In genomic region chr16:24700549-24701392, GRCh38 we compare ENCODE assay signal across 9 cellular contexts. TPM values are rescaled to one million over a fixed set of nuclear protein-coding genes. Genes with fewer than 3 reads are reported as not detected.
DNase-seq lines count a peak whose midpoint lies in the region; ATAC-seq, FAIRE-seq and TF ChIP-seq lines count a peak whose summit lies in the region.
"Had no signal": no experiment of that assay in that cellular context is flagged by ENCODE, and none has a peak within 500 bp of the region (broad histone marks: within the 10 kb centered on the region; RNA-seq: fewer than 3 reads in every experiment).

No MANE protein-coding gene starts in this region.

- H3K4me1 Mint-ChIP-seq in CD4-positive, alpha-beta T cell (ENCODE audit: low read depth), result no peaks in the 10 kb centered on the region
- H3K4me1 Mint-ChIP-seq: naive B cell had no signal

- no peak for ATAC-seq in CD4-positive, alpha-beta T cell (ENCODE audit: poor library complexity)
- no peak for ATAC-seq in GM19324 (IDR thresholded peaks at IDR 0.05; ENCODE audit: low FRiP score, unreplicated experiment)

- H3K9me3 Mint-ChIP-seq in CD4-positive, alpha-beta T cell, result no peaks in the 10 kb centered on the region

- TF ChIP-seq POLR2A in GM12891 (IDR thresholded peaks at IDR 0.05; ENCODE audit: low read depth, low read length), result no peak

- CTCF ChIA-PET in CD4-positive, alpha-beta T cell (lab: Charles Lee), result no interaction called here

- peaks cover 5% of the 10 kb centered on the region for H3K27me3 Mint-ChIP-seq in CD4-positive, alpha-beta T cell

- H3K9me3 ChIP-seq in CD4-positive, alpha-beta T cell (ENCODE audit: control insufficient read depth, low read length), result no peaks in the 10 kb centered on the region

- no peaks in the 10 kb centered on the region for H3K36me3 Mint-ChIP-seq in CD4-positive, alpha-beta T cell (ENCODE audit: low read depth)
- H3K36me3 Mint-ChIP-seq: naive B cell had no signal

- no peak overlapping the region for H3K27ac ChIP-seq in CD4-positive, alpha-beta T cell (ENCODE audit: low read depth, low read length)

- H3K27ac Mint-ChIP-seq in CD4-positive, alpha-beta T cell, result no peak overlapping the region

- intact Hi-C loops in head of caudate nucleus (cut with DNase I), result no loop called here
- intact Hi-C loops in CD4-positive, alpha-beta T cell (cut with DNase I, micrococcal nuclease), result no loop called here

- DNase-seq in GM04503 (ENCODE audit: low read depth) (peak; percentile 97), T1000 (lab: John Stamatoyannopoulos, UW) (peak; percentile 92), head of caudate nucleus (peak in 29 of 42 donors; percentile 2 to 76 (median 40)), pulmonary artery endothelial cell (ENCODE audit: low read depth, low spot score) (peak; percentile 94), GM12891 (ENCODE audit: insufficient read length, low spot score) (no peak)
- DNase-seq in CD4-positive, alpha-beta T cell, result no peak
- no peak for DNase-seq in activated CD4-positive, alpha-beta T cell treated with anti-CD3 and anti-CD28 coated beads, Interleukin-2, amount 50 U/mL, for 48 hours
- DNase-seq: naive B cell had no signal

- POLR2A ChIA-PET in CD4-positive, alpha-beta T cell (lab: Charles Lee), result interaction anchor here (0.7 kb wide), 1 partner anchor 578 kb away, joined by 3 read pairs; no protein-coding TSS in a partner anchor

- no peaks in the 10 kb centered on the region for H3K27me3 ChIP-seq in CD4-positive, alpha-beta T cell (ENCODE audit: control insufficient read depth, insufficient read depth, low read length)

- H3K4me3 Mint-ChIP-seq in CD4-positive, alpha-beta T cell, result no peak overlapping the region
- H3K4me3 Mint-ChIP-seq: naive B cell had no signal

- no peak for TF ChIP-seq CTCF in CD4-positive, alpha-beta T cell (IDR thresholded peaks at IDR 0.05)

- no peak for FAIRE-seq in GM12891 (lab: Jason Lieb, UNC)

TF ChIP-seq in GM12891, 5 proteins besides CTCF, POLR2A, EP300 and RAD21:
- TF ChIP-seq TAF1 (IDR thresholded peaks at IDR 0.05; ENCODE audit: low read depth, low read length), result no peak

RNA-seq across cellular contexts. Expression of gene TNRC6A, which starts 28.7 kb away (rescaled TPM):
- total RNA-seq in pulmonary artery endothelial cell, result 24.3 and 49.0 TPM in 2 replicates
- total RNA-seq in CD4-positive, alpha-beta T cell, result 10 to 100 TPM; 70.4 to 74.6 TPM
- 9.6 TPM for polyA plus RNA-seq in GM12891 (2012; ENCODE audit: low read depth, missing spikeins)

Comparison
In these comparisons a context has a peak if more than half of its experiments do, and no peak if none do; other contexts are left out.
1. DNase-seq: peak in GM04503 (single experiment), T1000 (single experiment), head of caudate nucleus (29 of 42) and pulmonary artery endothelial cell (single experiment); none in CD4-positive, alpha-beta T cell (0 of 10), GM12891 (single experiment) and activated CD4-positive, alpha-beta T cell treated with anti-CD3 and anti-CD28 coated beads, Interleukin-2, amount 50 U/mL, for 48 hours (0 of 2).